In the genomic region with DNA sequence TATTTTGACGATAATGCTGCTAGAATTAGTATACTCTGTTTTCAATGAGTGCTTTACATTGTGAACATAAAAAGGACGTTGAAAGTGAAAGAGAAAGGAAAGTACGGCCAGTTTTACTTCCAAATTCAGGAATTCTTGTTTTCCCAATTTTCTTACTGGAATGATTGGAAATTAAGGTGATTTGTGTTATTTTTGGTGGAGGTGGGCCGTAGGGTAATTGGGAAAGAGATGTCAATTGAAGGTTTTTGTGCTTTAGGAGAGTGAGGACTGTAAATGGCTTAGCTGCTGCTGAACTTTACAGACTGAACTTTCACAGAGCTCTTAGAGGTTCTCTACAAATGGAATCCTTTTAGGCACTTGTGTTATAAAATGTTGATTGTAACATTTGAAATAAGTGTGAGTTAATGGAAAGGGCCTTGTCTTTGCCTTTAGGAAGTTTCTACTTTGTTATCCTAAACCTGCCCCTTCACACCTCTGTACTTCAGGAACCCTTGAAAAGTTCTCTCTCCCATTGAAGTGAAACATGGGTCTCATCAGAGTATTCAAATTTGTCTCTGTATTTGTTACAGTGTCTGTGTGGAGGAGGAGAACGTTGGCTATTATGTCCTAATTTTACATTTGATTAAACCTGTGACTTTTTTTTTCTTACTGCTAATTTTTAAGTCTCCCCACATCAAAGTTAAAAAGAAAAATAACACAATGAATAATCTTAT, we compare ENCODE assay signal across 1 cellular context.
TF ChIP-seq lines count a peak whose summit lies in the region.

No MANE protein-coding gene starts in this region.

TF ChIP-seq in GM23338, 12 proteins besides CTCF, POLR2A, EP300 and RAD21 (continued from another document):
- TF ChIP-seq, protein P1, sequence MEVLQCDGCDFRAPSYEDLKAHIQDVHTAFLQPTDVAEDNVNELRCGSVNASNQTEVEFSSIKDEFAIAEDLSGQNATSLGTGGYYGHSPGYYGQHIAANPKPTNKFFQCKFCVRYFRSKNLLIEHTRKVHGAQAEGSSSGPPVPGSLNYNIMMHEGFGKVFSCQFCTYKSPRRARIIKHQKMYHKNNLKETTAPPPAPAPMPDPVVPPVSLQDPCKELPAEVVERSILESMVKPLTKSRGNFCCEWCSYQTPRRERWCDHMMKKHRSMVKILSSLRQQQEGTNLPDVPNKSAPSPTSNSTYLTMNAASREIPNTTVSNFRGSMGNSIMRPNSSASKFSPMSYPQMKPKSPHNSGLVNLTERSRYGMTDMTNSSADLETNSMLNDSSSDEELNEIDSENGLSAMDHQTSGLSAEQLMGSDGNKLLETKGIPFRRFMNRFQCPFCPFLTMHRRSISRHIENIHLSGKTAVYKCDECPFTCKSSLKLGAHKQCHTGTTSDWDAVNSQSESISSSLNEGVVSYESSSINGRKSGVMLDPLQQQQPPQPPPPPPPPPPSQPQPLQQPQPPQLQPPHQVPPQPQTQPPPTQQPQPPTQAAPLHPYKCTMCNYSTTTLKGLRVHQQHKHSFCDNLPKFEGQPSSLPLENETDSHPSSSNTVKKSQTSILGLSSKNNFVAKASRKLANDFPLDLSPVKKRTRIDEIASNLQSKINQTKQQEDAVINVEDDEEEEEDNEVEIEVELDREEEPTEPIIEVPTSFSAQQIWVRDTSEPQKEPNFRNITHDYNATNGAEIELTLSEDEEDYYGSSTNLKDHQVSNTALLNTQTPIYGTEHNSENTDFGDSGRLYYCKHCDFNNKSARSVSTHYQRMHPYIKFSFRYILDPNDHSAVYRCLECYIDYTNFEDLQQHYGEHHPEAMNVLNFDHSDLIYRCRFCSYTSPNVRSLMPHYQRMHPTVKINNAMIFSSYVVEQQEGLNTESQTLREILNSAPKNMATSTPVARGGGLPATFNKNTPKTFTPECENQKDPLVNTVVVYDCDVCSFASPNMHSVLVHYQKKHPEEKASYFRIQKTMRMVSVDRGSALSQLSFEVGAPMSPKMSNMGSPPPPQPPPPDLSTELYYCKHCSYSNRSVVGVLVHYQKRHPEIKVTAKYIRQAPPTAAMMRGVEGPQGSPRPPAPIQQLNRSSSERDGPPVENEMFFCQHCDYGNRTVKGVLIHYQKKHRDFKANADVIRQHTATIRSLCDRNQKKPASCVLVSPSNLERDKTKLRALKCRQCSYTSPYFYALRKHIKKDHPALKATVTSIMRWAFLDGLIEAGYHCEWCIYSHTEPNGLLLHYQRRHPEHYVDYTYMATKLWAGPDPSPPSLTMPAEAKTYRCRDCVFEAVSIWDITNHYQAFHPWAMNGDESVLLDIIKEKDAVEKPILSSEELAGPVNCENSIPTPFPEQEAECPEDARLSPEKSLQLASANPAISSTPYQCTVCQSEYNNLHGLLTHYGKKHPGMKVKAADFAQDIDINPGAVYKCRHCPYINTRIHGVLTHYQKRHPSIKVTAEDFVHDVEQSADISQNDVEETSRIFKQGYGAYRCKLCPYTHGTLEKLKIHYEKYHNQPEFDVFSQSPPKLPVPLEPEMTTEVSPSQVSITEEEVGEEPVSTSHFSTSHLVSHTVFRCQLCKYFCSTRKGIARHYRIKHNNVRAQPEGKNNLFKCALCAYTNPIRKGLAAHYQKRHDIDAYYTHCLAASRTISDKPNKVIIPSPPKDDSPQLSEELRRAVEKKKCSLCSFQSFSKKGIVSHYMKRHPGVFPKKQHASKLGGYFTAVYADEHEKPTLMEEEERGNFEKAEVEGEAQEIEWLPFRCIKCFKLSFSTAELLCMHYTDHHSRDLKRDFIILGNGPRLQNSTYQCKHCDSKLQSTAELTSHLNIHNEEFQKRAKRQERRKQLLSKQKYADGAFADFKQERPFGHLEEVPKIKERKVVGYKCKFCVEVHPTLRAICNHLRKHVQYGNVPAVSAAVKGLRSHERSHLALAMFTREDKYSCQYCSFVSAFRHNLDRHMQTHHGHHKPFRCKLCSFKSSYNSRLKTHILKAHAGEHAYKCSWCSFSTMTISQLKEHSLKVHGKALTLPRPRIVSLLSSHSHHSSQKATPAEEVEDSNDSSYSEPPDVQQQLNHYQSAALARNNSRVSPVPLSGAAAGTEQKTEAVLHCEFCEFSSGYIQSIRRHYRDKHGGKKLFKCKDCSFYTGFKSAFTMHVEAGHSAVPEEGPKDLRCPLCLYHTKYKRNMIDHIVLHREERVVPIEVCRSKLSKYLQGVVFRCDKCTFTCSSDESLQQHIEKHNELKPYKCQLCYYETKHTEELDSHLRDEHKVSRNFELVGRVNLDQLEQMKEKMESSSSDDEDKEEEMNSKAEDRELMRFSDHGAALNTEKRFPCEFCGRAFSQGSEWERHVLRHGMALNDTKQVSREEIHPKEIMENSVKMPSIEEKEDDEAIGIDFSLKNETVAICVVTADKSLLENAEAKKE (CRISPR knock-in tag; IDR thresholded peaks at IDR 0.05): no peak
- no peak for TF ChIP-seq STAT1 (IDR thresholded peaks at IDR 0.05; ENCODE audit: unreplicated experiment)
- no peak for TF ChIP-seq JUNB (IDR thresholded peaks at IDR 0.05; ENCODE audit: unreplicated experiment)
- TF ChIP-seq, protein P2, sequence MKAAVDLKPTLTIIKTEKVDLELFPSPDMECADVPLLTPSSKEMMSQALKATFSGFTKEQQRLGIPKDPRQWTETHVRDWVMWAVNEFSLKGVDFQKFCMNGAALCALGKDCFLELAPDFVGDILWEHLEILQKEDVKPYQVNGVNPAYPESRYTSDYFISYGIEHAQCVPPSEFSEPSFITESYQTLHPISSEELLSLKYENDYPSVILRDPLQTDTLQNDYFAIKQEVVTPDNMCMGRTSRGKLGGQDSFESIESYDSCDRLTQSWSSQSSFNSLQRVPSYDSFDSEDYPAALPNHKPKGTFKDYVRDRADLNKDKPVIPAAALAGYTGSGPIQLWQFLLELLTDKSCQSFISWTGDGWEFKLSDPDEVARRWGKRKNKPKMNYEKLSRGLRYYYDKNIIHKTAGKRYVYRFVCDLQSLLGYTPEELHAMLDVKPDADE (IDR thresholded peaks at IDR 0.05): no peak
- TF ChIP-seq ZNF331 (CRISPR knock-in tag; IDR thresholded peaks at IDR 0.05; ENCODE audit: low read depth): no peak
- TF ChIP-seq NANOG (IDR thresholded peaks at IDR 0.05; ENCODE audit: borderline replicate concordance): no peak
- no peak for TF ChIP-seq ZNF114 (CRISPR knock-in tag; IDR thresholded peaks at IDR 0.05)
